In the genomic region with DNA sequence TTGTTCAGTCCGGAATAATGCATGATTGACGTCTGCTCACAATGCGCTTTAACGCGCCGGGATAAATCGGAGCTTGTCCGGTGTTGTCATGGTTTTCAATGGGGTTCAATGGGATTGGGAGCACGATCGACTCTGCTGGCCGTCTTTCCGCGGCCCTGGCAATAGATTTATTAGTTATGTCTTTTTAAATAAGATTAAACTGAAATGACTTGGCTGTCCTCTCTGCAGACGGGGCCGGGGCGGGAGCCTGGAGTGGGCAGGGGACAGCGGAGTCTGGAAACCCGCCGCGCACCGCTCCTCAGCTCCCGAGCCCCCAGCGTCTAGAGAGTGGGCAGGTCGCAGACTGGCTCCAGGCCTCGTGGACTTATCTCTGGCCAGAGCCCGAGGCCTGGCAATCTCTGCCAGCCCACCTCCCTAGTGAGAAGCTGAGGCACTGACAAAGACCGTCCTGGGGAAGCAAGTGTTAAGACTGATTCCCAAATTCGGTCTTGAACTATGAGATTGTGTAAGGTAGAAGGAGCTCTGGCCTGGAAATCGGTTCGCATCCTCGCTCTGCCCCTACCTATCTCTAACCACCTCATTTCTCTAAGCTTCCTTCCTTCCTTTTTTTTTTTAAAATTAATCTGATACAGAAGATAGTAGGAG, we compare ENCODE assay signal across 26 cellular contexts. TPM values are rescaled to one million over a fixed set of nuclear protein-coding genes. Genes with fewer than 3 reads are reported as not detected.
DNase-seq lines count a peak whose midpoint lies in the region; ATAC-seq and TF ChIP-seq lines count a peak whose summit lies in the region.
"Had no signal": no experiment of that assay in that cellular context is flagged by ENCODE, and none has a peak within 500 bp of the region (broad histone marks: within the 10 kb centered on the region; RNA-seq: fewer than 3 reads in every experiment).

No MANE protein-coding gene starts in this region.

- no peak overlapping the region for H3K27ac ChIP-seq in neural cell (ENCODE audit: low read length)
- no peak overlapping the region for H3K27ac ChIP-seq in breast epithelium
- H3K27ac ChIP-seq: A549, SJCRH30 had no signal

- peaks cover 7% of the 10 kb centered on the region for H3K9me3 ChIP-seq in neural cell (ENCODE audit: low read length)
- H3K9me3 ChIP-seq in breast epithelium: no peaks in the 10 kb centered on the region
- H3K9me3 ChIP-seq: A549, SJCRH30 had no signal

- no peaks in the 10 kb centered on the region for H3K4me1 ChIP-seq in breast epithelium
- H3K4me1 ChIP-seq: A549, SJCRH30 had no signal

- no peaks in the 10 kb centered on the region for H3K79me2 ChIP-seq in neural cell (replicated peaks; ENCODE audit: insufficient read depth, low read length)

- CTCF ChIA-PET in activated CD4-positive, alpha-beta T cell treated with anti-CD3 and anti-CD28 coated beads for 36 hours (lab: Charles Lee): interaction anchor here (0.7 to 1.7 kb wide), 3 partner anchors 12 to 31 kb away, joined by 3 to 6 read pairs (median 5); no protein-coding TSS in a partner anchor

- H4K20me1 ChIP-seq in neural cell (ENCODE audit: insufficient read depth): no peaks in the 10 kb centered on the region

- POLR2A ChIA-PET in activated CD4-positive, alpha-beta T cell treated with anti-CD3 and anti-CD28 coated beads for 36 hours (lab: Charles Lee): no interaction called here

- no peak for TF ChIP-seq POLR2A in breast epithelium (IDR thresholded peaks at IDR 0.05)

- peaks cover 57% of the 10 kb centered on the region for H3K27me3 Mint-ChIP-seq in activated CD4-positive, alpha-beta T cell treated with anti-CD3 and anti-CD28 coated beads for 36 hours
- H3K27me3 Mint-ChIP-seq in activated T-helper 1 cell treated with anti-CD3 and anti-CD28 coated beads, Interleukin-12 subunit alpha, Interleukin-12 subunit beta, Interleukin-2, Interleukin-4 antibody, amounts not matched to agents 30 ng/mL and 10 ng/mL and 1 ng/mL, durations not matched to agents 14 hours and 24 hours and 36 hours (ENCODE audit: insufficient read depth): peaks cover 62% of the 10 kb centered on the region

- H3F3A ChIP-seq in neural cell (ENCODE audit: insufficient read depth, low read length, poor library complexity, severe bottlenecking): no peaks in the 10 kb centered on the region

- H3K4me3 ChIP-seq in neural cell (ENCODE audit: low read length) (no peak overlapping the region), breast epithelium (no peak overlapping the region)
- H3K4me3 ChIP-seq: A549, HAP-1, K562, SJCRH30 had no signal

- H2AFZ ChIP-seq in neural cell (ENCODE audit: low read depth, low read length): no peak overlapping the region

- no peak overlapping the region for H3K4me2 ChIP-seq in neural cell (ENCODE audit: low read length)
- H3K4me2 ChIP-seq: A549 had no signal

- H3K27me3 ChIP-seq in neural cell (ENCODE audit: insufficient read depth, low read depth, low read length) (peaks cover 100% of the 10 kb centered on the region), breast epithelium (peaks cover 0 to 65% of the 10 kb centered on the region in 2 donors)
- H3K27me3 ChIP-seq: SJCRH30 had no signal

- H3K36me3 Mint-ChIP-seq in activated CD4-positive, alpha-beta T cell treated with anti-CD3 and anti-CD28 coated beads for 36 hours (ENCODE audit: low read depth): no peaks in the 10 kb centered on the region
- no peaks in the 10 kb centered on the region for H3K36me3 Mint-ChIP-seq in activated T-helper 1 cell treated with anti-CD3 and anti-CD28 coated beads, Interleukin-12 subunit alpha, Interleukin-12 subunit beta, Interleukin-2, Interleukin-4 antibody, amounts not matched to agents 30 ng/mL and 10 ng/mL and 1 ng/mL, durations not matched to agents 14 hours and 24 hours and 36 hours (ENCODE audit: low read depth)
- H3K36me3 Mint-ChIP-seq: CD4-positive, alpha-beta memory T cell had no signal

- peak; percentile 4 for DNase-seq in activated CD4-positive, alpha-beta T cell treated with anti-CD3 and anti-CD28 coated beads for 36 hours
- DNase-seq in activated CD4-positive, alpha-beta T cell treated with anti-CD3 and anti-CD28 coated beads for 4 hours: no peak
- DNase-seq in GM20000 (ENCODE audit: low spot score) (peak; percentile 11), breast epithelium (ENCODE audit: low spot score in 2 of 2) (no peak), iPS-NIHi11 (ENCODE audit: low spot score) (no peak)
- no peak for DNase-seq in activated T-helper 1 cell treated with anti-CD3 and anti-CD28 coated beads, Interleukin-12 subunit alpha, Interleukin-12 subunit beta, Interleukin-2, Interleukin-4 antibody, amounts not matched to agents 30 ng/mL and 10 ng/mL and 1 ng/mL, durations not matched to agents 14 hours and 24 hours and 36 hours (ENCODE audit: low spot score)
- DNase-seq: C1 segment of cervical spinal cord; CD4-positive, alpha-beta memory T cell; COR-L47; GF-D8; HFFc6; Kasumi-1; NCI-H446 treated with DMSO at 0.1 percent for 48 hours; NCI-H526; NCI-H82; NK-92 treated with Interleukin-12 subunit alpha and Interleukin-12 subunit beta, amount 100 ng/mL, for 24 hours; PC-3; SJCRH30 had no signal

- no peak for TF ChIP-seq RAD21 in neural cell (conservative IDR thresholded peaks at IDR 0.05)

- H3K9me3 Mint-ChIP-seq in activated CD4-positive, alpha-beta T cell treated with anti-CD3 and anti-CD28 coated beads for 36 hours (ENCODE audit: low read depth): no peaks in the 10 kb centered on the region
- no peaks in the 10 kb centered on the region for H3K9me3 Mint-ChIP-seq in activated T-helper 1 cell treated with anti-CD3 and anti-CD28 coated beads, Interleukin-12 subunit alpha, Interleukin-12 subunit beta, Interleukin-2, Interleukin-4 antibody, amounts not matched to agents 30 ng/mL and 10 ng/mL and 1 ng/mL, durations not matched to agents 14 hours and 24 hours and 36 hours
- H3K9me3 Mint-ChIP-seq: HFFc6 had no signal

- TF ChIP-seq CTCF in GM20000 (IDR thresholded peaks at IDR 0.05; ENCODE audit: extremely low read depth, missing control alignments) (no peak), neural cell (IDR thresholded peaks at IDR 0.05; ENCODE audit: poor library complexity, severe bottlenecking) (no peak), breast epithelium (IDR thresholded peaks at IDR 0.05) (no peak)

- no peak for TF ChIP-seq EP300 in neural cell (conservative IDR thresholded peaks at IDR 0.05; ENCODE audit: poor library complexity, severe bottlenecking)

- H3K9ac ChIP-seq in neural cell (ENCODE audit: low read length): no peak overlapping the region

- no peak overlapping the region for H3K4me3 Mint-ChIP-seq in activated CD4-positive, alpha-beta T cell treated with anti-CD3 and anti-CD28 coated beads for 36 hours
- H3K4me3 Mint-ChIP-seq in activated T-helper 1 cell treated with anti-CD3 and anti-CD28 coated beads, Interleukin-12 subunit alpha, Interleukin-12 subunit beta, Interleukin-2, Interleukin-4 antibody, amounts not matched to agents 30 ng/mL and 10 ng/mL and 1 ng/mL, durations not matched to agents 14 hours and 24 hours and 36 hours: no peak overlapping the region
- H3K4me3 Mint-ChIP-seq: CD4-positive, alpha-beta memory T cell; HFFc6 had no signal

- peaks cover 5% of the 10 kb centered on the region for H3K4me1 Mint-ChIP-seq in activated CD4-positive, alpha-beta T cell treated with anti-CD3 and anti-CD28 coated beads for 36 hours
- H3K4me1 Mint-ChIP-seq in activated T-helper 1 cell treated with anti-CD3 and anti-CD28 coated beads, Interleukin-12 subunit alpha, Interleukin-12 subunit beta, Interleukin-2, Interleukin-4 antibody, amounts not matched to agents 30 ng/mL and 10 ng/mL and 1 ng/mL, durations not matched to agents 14 hours and 24 hours and 36 hours (ENCODE audit: low read depth): no peaks in the 10 kb centered on the region

- no peak overlapping the region for H3K27ac Mint-ChIP-seq in activated CD4-positive, alpha-beta T cell treated with anti-CD3 and anti-CD28 coated beads for 36 hours
- H3K27ac Mint-ChIP-seq in activated T-helper 1 cell treated with anti-CD3 and anti-CD28 coated beads, Interleukin-12 subunit alpha, Interleukin-12 subunit beta, Interleukin-2, Interleukin-4 antibody, amounts not matched to agents 30 ng/mL and 10 ng/mL and 1 ng/mL, durations not matched to agents 14 hours and 24 hours and 36 hours: peak overlapping the region; percentile 58
- H3K27ac Mint-ChIP-seq: CD4-positive, alpha-beta memory T cell; HFFc6 had no signal

- H3K36me3 ChIP-seq in neural cell (ENCODE audit: insufficient read depth, low read length) (no peaks in the 10 kb centered on the region), breast epithelium (no peaks in the 10 kb centered on the region)
- H3K36me3 ChIP-seq: HAP-1, SJCRH30 had no signal

- no peak for ATAC-seq in activated CD4-positive, alpha-beta T cell treated with anti-CD3 and anti-CD28 coated beads for 36 hours
- ATAC-seq: A549, K562, PC-3, Right ventricle myocardium inferior had no signal

- intact Hi-C loops in activated CD4-positive, alpha-beta T cell treated with anti-CD3 and anti-CD28 coated beads for 36 hours (cut with DNase I, micrococcal nuclease): loop anchor here in 1 of 2 experiments (5.0 kb wide), 2 partner anchors 77 to 1003 kb away; no protein-coding TSS in a partner anchor
- intact Hi-C loops in activated T-helper 1 cell treated with anti-CD3 and anti-CD28 coated beads, Interleukin-12 subunit alpha, Interleukin-12 subunit beta, Interleukin-2, Interleukin-4 antibody, amounts not matched to agents 30 ng/mL and 10 ng/mL and 1 ng/mL, durations not matched to agents 14 hours and 24 hours and 36 hours (cut with micrococcal nuclease): loop anchor here (2.0 to 10.0 kb wide), 2 partner anchors 73 to 1631 kb away; no protein-coding TSS in a partner anchor
- intact Hi-C loops in breast epithelium (cut with DNase I; ENCODE audit: low total_unique reads): no loop called here

- H3K9me2 ChIP-seq in neural cell (ENCODE audit: insufficient read depth, low read length): no peaks in the 10 kb centered on the region

TF ChIP-seq in neural cell, 6 proteins besides CTCF, POLR2A, EP300 and RAD21:
- TF ChIP-seq SMC3 (conservative IDR thresholded peaks at IDR 0.05; ENCODE audit: poor library complexity) (no peak), EZH2 (IDR thresholded peaks at IDR 0.05; ENCODE audit: borderline replicate concordance, insufficient read depth, low read length, poor library complexity, severe bottlenecking) (peak; percentile 31), TAF1 (IDR thresholded peaks at IDR 0.05; ENCODE audit: low read depth) (no peak), POLR2AphosphoS5 (IDR thresholded peaks at IDR 0.05) (no peak)
TF ChIP-seq in neural cell: peak in this region for 1.

RNA-seq across cellular contexts. Expression of gene NKX2-8, which starts 1.9 kb away (rescaled TPM):
- total RNA-seq in activated CD4-positive, alpha-beta T cell treated with anti-CD3 and anti-CD28 coated beads for 36 hours: not detected
- total RNA-seq in activated T-helper 1 cell treated with anti-CD3 and anti-CD28 coated beads, Interleukin-12 subunit alpha, Interleukin-12 subunit beta, Interleukin-2, Interleukin-4 antibody, amounts not matched to agents 30 ng/mL and 10 ng/mL and 1 ng/mL, durations not matched to agents 14 hours and 24 hours and 36 hours: not detected in 2 replicates
- not detected in 2 replicates for polyA plus RNA-seq in neural cell
- not detected in 2 replicates for polyA minus RNA-seq in neural cell
- under 1 TPM in 1 of 3 donors, not detected in 2; 0.73 TPM for total RNA-seq in breast epithelium
- total RNA-seq: CD4-positive, alpha-beta memory T cell; HFFc6; HT1080; K562; M059J; PC-3; Right ventricle myocardium inferior; RPMI7951; SJCRH30 had no signal
- polyA plus RNA-seq: CD4-positive, alpha-beta memory T cell; K562 had no signal

Comparison
In these comparisons a context has a peak if more than half of its experiments do, and no peak if none do; other contexts are left out.
1. DNase-seq: peak in activated CD4-positive, alpha-beta T cell treated with anti-CD3 and anti-CD28 coated beads for 36 hours (single experiment) and GM20000 (single experiment); none in activated CD4-positive, alpha-beta T cell treated with anti-CD3 and anti-CD28 coated beads for 4 hours (0 of 2), activated T-helper 1 cell treated with anti-CD3 and anti-CD28 coated beads, Interleukin-12 subunit alpha, Interleukin-12 subunit beta, Interleukin-2, Interleukin-4 antibody, amounts not matched to agents 30 ng/mL and 10 ng/mL and 1 ng/mL, durations not matched to agents 14 hours and 24 hours and 36 hours (single experiment), breast epithelium (0 of 2) and iPS-NIHi11 (single experiment).